19 cellular contexts compared by ENCODE assay signal in genomic region chr11:116428638-116428975, GRCh38.
"Had no signal": no experiment of that assay in that cellular context is flagged by ENCODE, and none has a peak within 500 bp of the region (broad histone marks: within the 10 kb centered on the region; RNA-seq: fewer than 3 reads in every experiment).

No MANE protein-coding gene starts in this region.

- H3K9me3 Mint-ChIP-seq: dendritic cell treated with granulocyte-macrophage colony-stimulating factor and Interleukin-4, amounts not matched to agents 40 ng/mL and 50 ng/mL, for 4 days; memory B cell; mesothelial cell of epicardium; natural killer cell had no signal

- H3K27ac ChIP-seq: epithelial cell of prostate, esophagus muscularis mucosa, gastrocnemius medialis, left lung, lower lobe of right lung, neutrophil, right atrium auricular region, tibial artery, upper lobe of right lung had no signal

- H3K36me3 ChIP-seq: esophagus muscularis mucosa, gastrocnemius medialis, heart right ventricle, left lung, lower lobe of right lung, neutrophil, right atrium auricular region, tibial artery, upper lobe of right lung had no signal

- DNase-seq: effector memory CD8-positive, alpha-beta T cell; gastrocnemius medialis; heart right ventricle; immature natural killer cell; left lung; lower lobe of right lung; natural killer cell; stimulated activated CD4-positive, alpha-beta T cell treated with anti-CD3 and anti-CD28 coated beads, Interleukin-2, amount 100 ng/mL, for 48 hours; stimulated activated naive CD4-positive, alpha-beta T cell treated with Interleukin-2 at 50 U/mL for 16 hours; tibial artery; upper lobe of right lung had no signal

- H3K36me3 Mint-ChIP-seq: immature natural killer cell, mesothelial cell of epicardium, natural killer cell had no signal

- H3K4me2 ChIP-seq: smooth muscle cell had no signal

- H3K4me3 ChIP-seq: esophagus muscularis mucosa, gastrocnemius medialis, heart right ventricle, left lung, lower lobe of right lung, right atrium auricular region, smooth muscle cell, tibial artery, upper lobe of right lung had no signal

- H3K9me3 ChIP-seq: esophagus muscularis mucosa, gastrocnemius medialis, heart right ventricle, left lung, lower lobe of right lung, neutrophil, right atrium auricular region, tibial artery, upper lobe of right lung had no signal

- H3K27ac Mint-ChIP-seq: dendritic cell treated with granulocyte-macrophage colony-stimulating factor and Interleukin-4, amounts not matched to agents 40 ng/mL and 50 ng/mL, for 4 days; effector memory CD8-positive, alpha-beta T cell; immature natural killer cell; memory B cell; natural killer cell had no signal

- H3K27me3 ChIP-seq: esophagus muscularis mucosa, gastrocnemius medialis, neutrophil, right atrium auricular region had no signal

- H3K4me1 ChIP-seq: gastrocnemius medialis, left lung, tibial artery, upper lobe of right lung had no signal

- H3K4me1 Mint-ChIP-seq: immature natural killer cell, memory B cell, natural killer cell had no signal

- H3K4me3 Mint-ChIP-seq: dendritic cell treated with granulocyte-macrophage colony-stimulating factor and Interleukin-4, amounts not matched to agents 40 ng/mL and 50 ng/mL, for 4 days; effector memory CD8-positive, alpha-beta T cell; immature natural killer cell; memory B cell; natural killer cell had no signal
